15 cellular contexts compared by ENCODE assay signal in the genomic region with DNA sequence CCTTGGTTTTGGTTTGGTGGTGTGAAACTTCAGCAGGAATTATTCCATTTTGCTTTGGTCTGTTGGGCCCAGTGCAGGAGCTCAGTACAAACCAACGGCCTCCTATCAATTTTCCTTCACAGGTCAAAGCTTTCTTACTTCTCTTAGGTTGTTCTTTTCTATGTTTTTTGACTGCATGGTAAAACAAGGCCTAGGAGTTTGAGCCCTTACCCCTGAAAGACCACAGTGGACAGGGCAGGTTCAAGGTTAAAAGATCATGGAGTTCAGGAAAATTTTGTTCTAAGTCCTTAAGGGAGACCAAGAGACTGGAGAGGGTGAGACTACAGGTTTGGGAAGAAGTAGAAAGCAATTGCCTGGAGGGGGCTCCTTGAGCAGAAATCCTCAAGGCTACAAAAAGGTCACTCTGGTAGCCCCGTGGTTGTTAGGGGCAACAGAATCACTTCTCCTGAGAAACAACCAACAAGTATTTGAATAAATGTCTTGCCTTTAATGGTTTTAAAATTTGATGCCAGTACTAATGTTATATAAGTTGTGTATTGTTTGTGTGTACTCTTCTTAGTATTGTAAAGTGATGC. TPM values are rescaled to one million over a fixed set of nuclear protein-coding genes. Genes with fewer than 3 reads are reported as not detected.
DNase-seq lines count a peak whose midpoint lies in the region; ATAC-seq, FAIRE-seq and TF ChIP-seq lines count a peak whose summit lies in the region.
"Had no signal": no experiment of that assay in that cellular context is flagged by ENCODE, and none has a peak within 500 bp of the region (broad histone marks: within the 10 kb centered on the region; RNA-seq: fewer than 3 reads in every experiment).

No MANE protein-coding gene starts in this region.

- H3K27me3 ChIP-seq in OCI-LY3 (ENCODE audit: low read depth, low read length) (no peaks in the 10 kb centered on the region), endodermal cell (ENCODE audit: control insufficient read depth, insufficient read depth, low read length, poor library complexity, severe bottlenecking) (no peaks in the 10 kb centered on the region), pancreas (no peaks in the 10 kb centered on the region)
- H3K27me3 ChIP-seq in CD8-positive, alpha-beta T cell (ENCODE audit: insufficient read depth, low read length), result no peaks in the 10 kb centered on the region
- H3K27me3 ChIP-seq: BLaER1, ovary, testis had no signal

- H3K36me3 ChIP-seq in OCI-LY3 (replicated peaks; ENCODE audit: low read depth, low read length) (no peaks in the 10 kb centered on the region), endodermal cell (ENCODE audit: control insufficient read depth, insufficient read depth, low read length) (no peaks in the 10 kb centered on the region), pancreas (no peaks in the 10 kb centered on the region)
- H3K36me3 ChIP-seq in CD8-positive, alpha-beta T cell (ENCODE audit: insufficient read depth, low read length), result no peaks in the 10 kb centered on the region
- H3K36me3 ChIP-seq: BLaER1, ovary had no signal

- H3K4me3 Mint-ChIP-seq in endodermal cell, result no peak overlapping the region
- H3K4me3 Mint-ChIP-seq in progenitor cell of endocrine pancreas (ENCODE audit: low read depth), result no peak overlapping the region
- no peak overlapping the region for H3K4me3 Mint-ChIP-seq in CD8-positive, alpha-beta T cell
- H3K4me3 Mint-ChIP-seq: activated T-cell treated with anti-CD3 and anti-CD28 coated beads, Interleukin-2, amount 50 U/mL, for 24 hours; T-helper 1 cell treated with Interleukin-12 subunit alpha and Interleukin-12 subunit beta and Interleukin-4 antibody, amounts not matched to agents 30 μg/mL and 1 μg/mL, for 36 hours had no signal

- H3K27me3 Mint-ChIP-seq in endodermal cell (ENCODE audit: insufficient read depth) (no peaks in the 10 kb centered on the region), progenitor cell of endocrine pancreas (peaks cover 7% of the 10 kb centered on the region)
- peaks cover 11% of the 10 kb centered on the region for H3K27me3 Mint-ChIP-seq in CD8-positive, alpha-beta T cell (ENCODE audit: low read depth)

- H4K20me1 ChIP-seq in OCI-LY3 (ENCODE audit: insufficient read depth, low read length), result no peaks in the 10 kb centered on the region
- H4K20me1 ChIP-seq: BLaER1 had no signal

- POLR2A ChIA-PET in CD8-positive, alpha-beta T cell (lab: Charles Lee), result no interaction called here

- H3K4me3 ChIP-seq in OCI-LY3 (ENCODE audit: low read length) (no peak overlapping the region), endodermal cell (ENCODE audit: low read length) (no peak overlapping the region), pancreas (no peak overlapping the region)
- H3K4me3 ChIP-seq in CD8-positive, alpha-beta T cell (ENCODE audit: low read depth, low read length), result no peak overlapping the region
- H3K4me3 ChIP-seq: BLaER1, ovary, testis had no signal

- FAIRE-seq in pancreas (lab: Jason Lieb, UNC), result no peak

- H3K9me3 Mint-ChIP-seq in endodermal cell (no peaks in the 10 kb centered on the region), progenitor cell of endocrine pancreas (ENCODE audit: low read depth) (no peaks in the 10 kb centered on the region)
- H3K9me3 Mint-ChIP-seq in CD8-positive, alpha-beta T cell, result no peaks in the 10 kb centered on the region
- H3K9me3 Mint-ChIP-seq: activated T-cell treated with anti-CD3 and anti-CD28 coated beads, Interleukin-2, amount 50 U/mL, for 24 hours; T-helper 1 cell treated with Interleukin-12 subunit alpha and Interleukin-12 subunit beta and Interleukin-4 antibody, amounts not matched to agents 30 μg/mL and 1 μg/mL, for 36 hours had no signal

- intact Hi-C loops in CD8-positive, alpha-beta T cell (cut with DNase I, micrococcal nuclease), result loop anchor here in 1 of 2 experiments (5.0 kb wide), 1 partner anchor 228 kb away; no protein-coding TSS in a partner anchor
- intact Hi-C loops in pancreas (cut with DNase I), result loop anchor here in 2 of 3 donors (10.0 kb wide), 2 partner anchors 236 to 306 kb away; no protein-coding TSS in a partner anchor

- TF ChIP-seq CTCF in OCI-LY3 (IDR thresholded peaks at IDR 0.05; ENCODE audit: low read depth, low read length) (no peak), endodermal cell (conservative IDR thresholded peaks at IDR 0.05) (peak; percentile 39), progenitor cell of endocrine pancreas (IDR thresholded peaks at IDR 0.05; ENCODE audit: unreplicated experiment) (no peak), pancreas (IDR thresholded peaks at IDR 0.05) (no peak)
- no peak for TF ChIP-seq CTCF in CD8-positive, alpha-beta T cell (IDR thresholded peaks at IDR 0.05)

- H2AFZ ChIP-seq in OCI-LY3 (ENCODE audit: low read depth, low read length), result peak overlapping the region; percentile 45; the same call in 1 of the 2 replicates

- H3K4me1 Mint-ChIP-seq in endodermal cell (peaks cover 8% of the 10 kb centered on the region), progenitor cell of endocrine pancreas (ENCODE audit: low read depth) (peaks cover 4% of the 10 kb centered on the region)
- H3K4me1 Mint-ChIP-seq in CD8-positive, alpha-beta T cell (ENCODE audit: low read depth), result no peaks in the 10 kb centered on the region

- H3K27ac ChIP-seq in OCI-LY3 (ENCODE audit: low read length) (no peak overlapping the region), endodermal cell (ENCODE audit: low read depth, low read length) (no peak overlapping the region), pancreas (peak overlapping the region in 1 of 4 donors; percentile 47)
- H3K27ac ChIP-seq in CD8-positive, alpha-beta T cell (ENCODE audit: low read depth, low read length), result no peak overlapping the region
- H3K27ac ChIP-seq: BLaER1, testis had no signal

- H3K4me1 ChIP-seq in OCI-LY3 (ENCODE audit: low read length), result peaks cover 13% of the 10 kb centered on the region
- no peaks in the 10 kb centered on the region for H3K4me1 ChIP-seq in endodermal cell (ENCODE audit: control insufficient read depth, insufficient read depth, low read length)
- H3K4me1 ChIP-seq in CD8-positive, alpha-beta T cell (ENCODE audit: insufficient read depth, low read length), result no peaks in the 10 kb centered on the region
- H3K4me1 ChIP-seq in pancreas, result no peaks in the 10 kb centered on the region
- H3K4me1 ChIP-seq: testis had no signal

- no peaks in the 10 kb centered on the region for H3K9me3 ChIP-seq in OCI-LY3 (ENCODE audit: insufficient read depth, low read length)
- no peaks in the 10 kb centered on the region for H3K9me3 ChIP-seq in endodermal cell (ENCODE audit: control insufficient read depth, low read length)
- H3K9me3 ChIP-seq in CD8-positive, alpha-beta T cell (ENCODE audit: low read length), result no peaks in the 10 kb centered on the region
- no peaks in the 10 kb centered on the region for H3K9me3 ChIP-seq in pancreas
- H3K9me3 ChIP-seq: BLaER1, ovary, testis had no signal

- H3K79me2 ChIP-seq in OCI-LY3 (ENCODE audit: low read length), result no peaks in the 10 kb centered on the region

- H3K4me2 ChIP-seq in OCI-LY3 (ENCODE audit: low read length), result peak overlapping the region; percentile 51
- H3K4me2 ChIP-seq: BLaER1 had no signal

- CTCF ChIA-PET in CD8-positive, alpha-beta T cell (lab: Charles Lee), result interaction anchor here (1.6 kb wide), 1 partner anchor 477 kb away, joined by 8 read pairs; no protein-coding TSS in a partner anchor

- H3K36me3 Mint-ChIP-seq in endodermal cell (ENCODE audit: low read depth) (no peaks in the 10 kb centered on the region), progenitor cell of endocrine pancreas (ENCODE audit: insufficient read depth) (no peaks in the 10 kb centered on the region)
- no peaks in the 10 kb centered on the region for H3K36me3 Mint-ChIP-seq in CD8-positive, alpha-beta T cell

- DNase-seq in ELF-1 (ENCODE audit: low read depth, low spot score) (peak; percentile 9), endodermal cell (peak; percentile 50), progenitor cell of endocrine pancreas (ENCODE audit: low spot score, unreplicated experiment) (no peak), EL (no peak), NCI-H345 (lab: John Stamatoyannopoulos, UW) (no peak), pancreas (no peak)
- no peak for DNase-seq in CD8-positive, alpha-beta T cell
- DNase-seq: activated CD4-positive, alpha-beta T cell treated with anti-CD3 and anti-CD28 coated beads for 1 hour; activated T-cell treated with anti-CD3 and anti-CD28 coated beads, Interleukin-2, amount 50 U/mL, for 24 hours; ovary; stimulated activated CD4-positive, alpha-beta T cell treated with anti-CD3 and anti-CD28 coated beads, Interleukin-12 subunit alpha, Interleukin-12 subunit beta, amount 100 ng/mL, for 4 hours; testis had no signal

- WGBS in endodermal cell (ENCODE audit: insufficient coverage in 1 of 2, insufficient read length in 1 of 2), 2 experiments, result 60 to 76% methylated on average over 1 to 2 of the region's 2 CpGs
- WGBS in pancreas, 2 donors, result 70 to 78% methylated on average over 2 of the region's 2 CpGs

- no peak overlapping the region for H3K27ac Mint-ChIP-seq in endodermal cell
- peak overlapping the region; percentile 70 for H3K27ac Mint-ChIP-seq in progenitor cell of endocrine pancreas
- H3K27ac Mint-ChIP-seq in CD8-positive, alpha-beta T cell, result no peak overlapping the region
- H3K27ac Mint-ChIP-seq: activated T-cell treated with anti-CD3 and anti-CD28 coated beads, Interleukin-2, amount 50 U/mL, for 24 hours; T-helper 1 cell treated with Interleukin-12 subunit alpha and Interleukin-12 subunit beta and Interleukin-4 antibody, amounts not matched to agents 30 μg/mL and 1 μg/mL, for 36 hours had no signal

- no peak for ATAC-seq in CD8-positive, alpha-beta T cell
- no peak for ATAC-seq in pancreas

- no peak overlapping the region for H3K9ac ChIP-seq in OCI-LY3 (ENCODE audit: low read length)
- H3K9ac ChIP-seq in endodermal cell (ENCODE audit: extremely low read depth, low read length, poor library complexity, severe bottlenecking), result no peak overlapping the region
- H3K9ac ChIP-seq: BLaER1 had no signal

RNA-seq across cellular contexts. Expression of a gene that starts 40.9 kb away (rescaled TPM):
- 10 to 100 TPM; 24.4 to 28.8 TPM for total RNA-seq in endodermal cell
- 14.6 TPM for polyA plus RNA-seq in endodermal cell (2013, experiment 1 of 2)
- polyA plus RNA-seq in endodermal cell (2013, experiment 2 of 2), result 14.4 TPM
- 22.7 and 22.9 TPM in 2 replicates for total RNA-seq in progenitor cell of endocrine pancreas
- total RNA-seq in CD8-positive, alpha-beta T cell, result 10 to 100 TPM; 62.0 to 66.4 TPM
- 10 to 100 TPM in 2 of 6 donors, 1 to 10 TPM in 4; 5.2 to 19.6 (median 9.0) TPM for total RNA-seq in pancreas
- polyA plus RNA-seq in pancreas, result 1 to 10 TPM; 3.8 to 7.2 TPM

Comparison
In these comparisons a context has a peak if more than half of its experiments do, and no peak if none do; other contexts are left out.
1. DNase-seq: peak in ELF-1 (single experiment) and endodermal cell (single experiment); none in progenitor cell of endocrine pancreas (single experiment), EL (single experiment), NCI-H345 (single experiment), CD8-positive, alpha-beta T cell (0 of 7) and pancreas (0 of 6).